19 cellular contexts compared by ENCODE assay signal in genomic region chr5:135568923-135569360, GRCh38. TPM values are rescaled to one million over a fixed set of nuclear protein-coding genes. Genes with fewer than 3 reads are reported as not detected.
DNase-seq lines count a peak whose midpoint lies in the region; ATAC-seq, FAIRE-seq and TF ChIP-seq lines count a peak whose summit lies in the region.
"Had no signal": no experiment of that assay in that cellular context is flagged by ENCODE, and none has a peak within 500 bp of the region (broad histone marks: within the 10 kb centered on the region; RNA-seq: fewer than 3 reads in every experiment).

No MANE protein-coding gene starts in this region.

- H3K27ac ChIP-seq in BLaER1 treated with 17β-estradiol and CSF1 and Interleukin-3, amounts not matched to agents 10 nM and 100 nM: no peak overlapping the region; a peak in 1 of 22 replicates
- H3K27ac ChIP-seq in K562 (ENCODE audit: extremely low read depth, low read depth, low read length) (no peak overlapping the region), keratinocyte (ENCODE audit: control insufficient read depth, insufficient read depth, low read length) (no peak overlapping the region)
- H3K27ac ChIP-seq: SJSA1 had no signal

- peaks cover 21 to 57% (median 35%) of the 10 kb centered on the region in 10 experiments for H3K4me1 ChIP-seq in BLaER1 treated with 17β-estradiol and CSF1 and Interleukin-3, amounts not matched to agents 10 nM and 100 nM
- H3K4me1 ChIP-seq in K562 (replicated peaks in 1 of 2; ENCODE audit: control insufficient read depth in 2 of 2, insufficient read depth in 2 of 2, low read length in 2 of 2): peaks cover 7 to 8% of the 10 kb centered on the region in 2 experiments
- H3K4me1 ChIP-seq in keratinocyte (ENCODE audit: control insufficient read depth, extremely low read depth, insufficient read depth, low read length): peaks cover 26% of the 10 kb centered on the region
- H3K4me1 ChIP-seq: SJSA1 had no signal

- H3K27me3 ChIP-seq in BLaER1 treated with 17β-estradiol and CSF1 and Interleukin-3, amounts not matched to agents 10 nM and 100 nM: no peaks in the 10 kb centered on the region
- H3K27me3 ChIP-seq in K562 (ENCODE audit: control insufficient read depth in 2 of 2, insufficient read depth in 2 of 2, low read length in 2 of 2): peaks cover 6 to 9% of the 10 kb centered on the region in 2 experiments; a peak in 4 of 5 replicates
- H3K27me3 ChIP-seq in keratinocyte (ENCODE audit: control insufficient read depth, extremely low read depth, insufficient read depth, low read length): no peaks in the 10 kb centered on the region
- H3K27me3 ChIP-seq: SJSA1 had no signal

- ATAC-seq in K562 (no peak), HG03025 (IDR thresholded peaks at IDR 0.05; ENCODE audit: low FRiP score, unreplicated experiment) (no peak), GM19397 (IDR thresholded peaks at IDR 0.05; ENCODE audit: unreplicated experiment) (no peak)

- DNase-seq in KBM-7 (peak; percentile 28), K562 (ENCODE audit: extremely low read depth in 1 of 4, low spot score in 3 of 4) (no peak), keratinocyte (ENCODE audit: low read depth, low spot score) (no peak)
- no peak for DNase-seq in activated CD4-positive, alpha-beta memory T cell treated with anti-CD3 and anti-CD28 coated beads, Interleukin-2, amount 10 ng/mL, durations not matched to agents 7 days and 5 days
- DNase-seq in activated CD4-positive, alpha-beta T cell treated with anti-CD3 and anti-CD28 coated beads for 1 hour: no peak
- DNase-seq: COR-L47, DMS153, H7, NCI-H1105, NCI-H1694 treated with DMSO at 0.1 percent for 48 hours, NCI-H226, NCI-H524 treated with DMSO at 0.1 percent for 48 hours, SW 1271 had no signal

- no peaks in the 10 kb centered on the region for H3K9me1 ChIP-seq in K562 (ENCODE audit: control insufficient read depth, insufficient read depth, low read length)
- H3K9me1 ChIP-seq in keratinocyte (ENCODE audit: control insufficient read depth, extremely low read depth, insufficient read depth, low read length): no peaks in the 10 kb centered on the region

- H3K4me1 Mint-ChIP-seq in activated CD4-positive, alpha-beta memory T cell treated with anti-CD3 and anti-CD28 coated beads, Interleukin-2, amount 10 ng/mL, durations not matched to agents 7 days and 5 days: no peaks in the 10 kb centered on the region

- H3K79me2 ChIP-seq in K562 (ENCODE audit: control insufficient read depth, insufficient read depth, low read length) (no peaks in the 10 kb centered on the region), keratinocyte (ENCODE audit: control insufficient read depth, insufficient read depth, low read length) (no peaks in the 10 kb centered on the region)

- TF ChIP-seq EP300 in K562 (IDR thresholded peaks at IDR 0.05; ENCODE audit: low read length): no peak

- H3K36me3 Mint-ChIP-seq in activated CD4-positive, alpha-beta memory T cell treated with anti-CD3 and anti-CD28 coated beads, Interleukin-2, amount 10 ng/mL, durations not matched to agents 7 days and 5 days (ENCODE audit: low read depth): no peaks in the 10 kb centered on the region

- TF ChIP-seq RAD21 in K562 (CRISPR knock-in tag; conservative IDR thresholded peaks at IDR 0.05 in 1 of 2, IDR thresholded peaks at IDR 0.05 in 1 of 2): no peak

- CTCF ChIA-PET in K562 (lab: Yijun Ruan, JAX; ENCODE audit: low intra/inter-chr PET ratio): no interaction called here
- CTCF ChIA-PET in activated CD4-positive, alpha-beta memory T cell treated with anti-CD3 and anti-CD28 coated beads, Interleukin-2, amount 10 ng/mL, durations not matched to agents 7 days and 5 days (lab: Charles Lee): interaction anchor here (0.8 to 6.8 kb wide), 6 partner anchors 8 to 112 kb away, joined by 3 to 149 read pairs (median 5); no protein-coding TSS in a partner anchor

- H3K4me2 ChIP-seq in BLaER1 treated with 17β-estradiol and CSF1 and Interleukin-3, amounts not matched to agents 10 nM and 100 nM: peak overlapping the region in 10 of 11 experiments; percentile 17 to 65 (median 42); a peak in 18 of 22 replicates
- no peak overlapping the region for H3K4me2 ChIP-seq in K562 (ENCODE audit: insufficient read depth, low read length)
- H3K4me2 ChIP-seq in keratinocyte (ENCODE audit: control insufficient read depth, extremely low read depth, insufficient read depth, low read depth, low read length): no peak overlapping the region

- H2AFZ ChIP-seq in K562 (ENCODE audit: low read depth, low read length) (no peak overlapping the region), keratinocyte (ENCODE audit: control insufficient read depth, low read length) (no peak overlapping the region)

- no peak overlapping the region for H3K27ac Mint-ChIP-seq in activated CD4-positive, alpha-beta memory T cell treated with anti-CD3 and anti-CD28 coated beads, Interleukin-2, amount 10 ng/mL, durations not matched to agents 7 days and 5 days

- H3K9ac ChIP-seq in BLaER1 treated with 17β-estradiol and CSF1 and Interleukin-3, amounts not matched to agents 10 nM and 100 nM: no peak overlapping the region
- H3K9ac ChIP-seq in K562 (ENCODE audit: insufficient read depth in 1 of 2, low read depth in 2 of 2, low read length in 2 of 2): no peak overlapping the region
- H3K9ac ChIP-seq in keratinocyte (ENCODE audit: control insufficient read depth, extremely low read depth, insufficient read depth, low read length): no peak overlapping the region

- intact Hi-C loops in K562 (cut with micrococcal nuclease): loop anchor here (5.0 kb wide), 1 partner anchor 158 kb away; no protein-coding TSS in a partner anchor

- H3K36me3 ChIP-seq in BLaER1 treated with 17β-estradiol and CSF1 and Interleukin-3, amounts not matched to agents 10 nM and 100 nM: no peaks in the 10 kb centered on the region
- H3K36me3 ChIP-seq in K562 (ENCODE audit: control insufficient read depth, insufficient read depth, low read length) (no peaks in the 10 kb centered on the region), keratinocyte (ENCODE audit: control insufficient read depth in 2 of 2, extremely low read depth in 1 of 2, insufficient read depth in 2 of 2, low read length in 2 of 2) (no peaks in the 10 kb centered on the region)
- H3K36me3 ChIP-seq: SJSA1 had no signal

- no peak overlapping the region for H3K4me3 ChIP-seq in BLaER1 treated with 17β-estradiol and CSF1 and Interleukin-3, amounts not matched to agents 10 nM and 100 nM
- H3K4me3 ChIP-seq in K562: no peak overlapping the region
- H3K4me3 ChIP-seq in keratinocyte (ENCODE audit: control insufficient read depth in 2 of 3, extremely low read depth in 1 of 3, insufficient read depth in 2 of 3, low read depth in 1 of 3, low read length in 3 of 3): no peak overlapping the region
- H3K4me3 ChIP-seq: SJSA1 had no signal

- dilution Hi-C loops in keratinocyte (cut with MboI; ENCODE audit: extremely low pct_ligation_motif_present, low sequenced_read_pairs): no loop called here

- TF ChIP-seq CTCF in K562 (IDR thresholded peaks at IDR 0.05 in 2 of 3, conservative IDR thresholded peaks at IDR 0.05 in 1 of 3; ENCODE audit: insufficient read depth in 2 of 3, low read depth in 1 of 3, low read length in 3 of 3) (no peak), keratinocyte (optimal IDR thresholded peaks at IDR 0.05 in 1 of 3, IDR thresholded peaks at IDR 0.05 in 1 of 3, conservative IDR thresholded peaks at IDR 0.05 in 1 of 3; ENCODE audit: extremely low read depth in 1 of 3, insufficient read depth in 2 of 3, low read length in 3 of 3) (no peak)

- H3K4me3 Mint-ChIP-seq in activated CD4-positive, alpha-beta memory T cell treated with anti-CD3 and anti-CD28 coated beads, Interleukin-2, amount 10 ng/mL, durations not matched to agents 7 days and 5 days: no peak overlapping the region

- H3K27me3 Mint-ChIP-seq in activated CD4-positive, alpha-beta memory T cell treated with anti-CD3 and anti-CD28 coated beads, Interleukin-2, amount 10 ng/mL, durations not matched to agents 7 days and 5 days: peaks cover 5% of the 10 kb centered on the region

- H3K9me3 Mint-ChIP-seq in activated CD4-positive, alpha-beta memory T cell treated with anti-CD3 and anti-CD28 coated beads, Interleukin-2, amount 10 ng/mL, durations not matched to agents 7 days and 5 days: no peaks in the 10 kb centered on the region

- BruUV-seq in K562 (replicated peaks; lab: Mats Ljungman, UMichigan): no TSS peak

- FAIRE-seq in K562 (lab: Jason Lieb, UNC) (no peak), keratinocyte (lab: Jason Lieb, UNC) (peak; percentile 49)
- FAIRE-seq: HTR-8/SVneo had no signal

- 0% methylated on average over 3 of the region's 5 CpGs for WGBS in K562 (ENCODE audit: insufficient coverage, low coverage, missing lambda C conversion rate)

- no peak for TF ChIP-seq POLR2A in K562 (conservative IDR thresholded peaks at IDR 0.05)

- in situ Hi-C loops in KBM-7 (cut with MboI; ENCODE audit: low pct_unique_long_range_greater_than_20kb, low sequenced_read_pairs): loop anchor here (10.0 kb wide), 1 partner anchor 266 kb away; the partner anchor contains the start of gene SLC25A48
- in situ Hi-C loops in K562 (cut with MboI): no loop called here

- no peaks in the 10 kb centered on the region for H3K9me3 ChIP-seq in BLaER1 treated with 17β-estradiol and CSF1 and Interleukin-3, amounts not matched to agents 10 nM and 100 nM (replicated peaks in 1 of 11)
- H3K9me3 ChIP-seq in K562 (replicated peaks; ENCODE audit: control insufficient read depth, insufficient read depth, low read depth, low read length) (no peaks in the 10 kb centered on the region), keratinocyte (ENCODE audit: control insufficient read depth, low read depth, low read length) (no peaks in the 10 kb centered on the region)
- H3K9me3 ChIP-seq: SJSA1 had no signal

- POLR2A ChIA-PET in K562 (lab: Yijun Ruan, JAX): interaction anchor here (0.5 kb wide), 1 partner anchor 652 kb away, joined by 3 read pairs; no protein-coding TSS in a partner anchor
- POLR2A ChIA-PET in activated CD4-positive, alpha-beta memory T cell treated with anti-CD3 and anti-CD28 coated beads, Interleukin-2, amount 10 ng/mL, durations not matched to agents 7 days and 5 days (lab: Charles Lee): no interaction called here

- H4K20me1 ChIP-seq in BLaER1 treated with 17β-estradiol and CSF1 and Interleukin-3, amounts not matched to agents 10 nM and 100 nM: no peaks in the 10 kb centered on the region; a peak in 1 of 22 replicates
- H4K20me1 ChIP-seq in K562 (replicated peaks; ENCODE audit: control insufficient read depth, insufficient read depth, low read length) (0 out of 2 replicates have a peak, but pooled peaks cover 3% of the 10 kb centered on the region), keratinocyte (ENCODE audit: control insufficient read depth, extremely low read depth, insufficient read depth, low read length) (no peaks in the 10 kb centered on the region)

RNA-seq across cellular contexts. Expression of gene CXCL14, which starts 9.8 kb away (rescaled TPM):
- total RNA-seq in K562 (2011; cell fraction: chromatin; rRNA removed; ENCODE audit: low replicate concordance): not detected in 2 replicates
- not detected in 2 replicates for total RNA-seq in K562 (2011; cell fraction: nucleolus; rRNA removed)
- total RNA-seq in K562 (2011; cell fraction: nucleoplasm; rRNA removed): not detected in 2 replicates
- total RNA-seq in K562 (2014; rRNA removed) (not detected in 2 replicates), K562 (2014; rRNA removed; fragmentation: Illumina TruSeq; extraction: Trizol) (not detected in 2 replicates), K562 (2015; rRNA removed; fragmentation: Illumina TruSeq; extraction: Trizol) (not detected in 2 replicates), K562 (2021) (not detected in 2 replicates)
- polyA plus RNA-seq in K562 (2011; rRNA removed) (not detected in 2 replicates), K562 (2014; fragmentation: Illumina TruSeq; extraction: Trizol) (not detected in 2 replicates), K562 (2014; fragmentation: Nextera tagmentation; extraction: Ambion mirVana) (not detected), K562 (2014; rRNA removed) (not detected in 2 replicates), keratinocyte (14.0 to 613 TPM (median 124 TPM) in 3 replicates)
- polyA plus RNA-seq in K562 (2011; cell fraction: cytosol; rRNA removed): not detected in 2 replicates
- polyA plus RNA-seq in K562 (2011; cell fraction: nucleus; rRNA removed): not detected in 2 replicates
- not detected in 2 replicates for polyA plus RNA-seq in K562 (2012)
- not detected in 2 replicates for polyA minus RNA-seq in K562 (2011; rRNA and poly(A)+ RNA removed)
- not detected in 2 replicates for polyA minus RNA-seq in K562 (2011; cell fraction: cytosol; rRNA and poly(A)+ RNA removed)
- polyA minus RNA-seq in K562 (2011; cell fraction: nucleus; rRNA and poly(A)+ RNA removed): not detected in 2 replicates
- 62.7 TPM for polyA plus RNA-seq in keratinocyte (2011; ENCODE audit: low read depth)
- 187 and 211 TPM in 2 replicates for polyA plus RNA-seq in keratinocyte (2011; cell fraction: cytosol; rRNA removed)
- 167 and 274 TPM in 2 replicates for polyA plus RNA-seq in keratinocyte (2011; cell fraction: nucleus; rRNA removed)
- 17.6 and 308 TPM in 2 replicates for polyA plus RNA-seq in keratinocyte (2012; ENCODE audit: low replicate concordance)
- 3.3 to 151 TPM (median 22.5 TPM) in 3 replicates for polyA minus RNA-seq in keratinocyte
- 101 TPM for polyA minus RNA-seq in keratinocyte (2011; cell fraction: cytosol; rRNA and poly(A)+ RNA removed)
- polyA minus RNA-seq in keratinocyte (2011; cell fraction: nucleus; rRNA and poly(A)+ RNA removed): 56.7 and 94.6 TPM in 2 replicates
- total RNA-seq in activated CD4-positive, alpha-beta memory T cell treated with anti-CD3 and anti-CD28 coated beads, Interleukin-2, amount 10 ng/mL, durations not matched to agents 7 days and 5 days: not detected

RNA-seq across cellular contexts. Expression of gene NEUROG1, which starts 33.2 kb away (rescaled TPM):
- not detected in 2 replicates for total RNA-seq in K562 (2011; cell fraction: chromatin; rRNA removed; ENCODE audit: low replicate concordance)
- not detected in 2 replicates for total RNA-seq in K562 (2011; cell fraction: nucleolus; rRNA removed)
- not detected in 2 replicates for total RNA-seq in K562 (2011; cell fraction: nucleoplasm; rRNA removed)
- total RNA-seq in K562 (2014; rRNA removed): not detected in 2 replicates
- total RNA-seq in K562 (2014; rRNA removed; fragmentation: Illumina TruSeq; extraction: Trizol): not detected in 2 replicates
- not detected in 2 replicates for total RNA-seq in K562 (2015; rRNA removed; fragmentation: Illumina TruSeq; extraction: Trizol)
- not detected in 2 replicates for total RNA-seq in K562 (2021)
- polyA plus RNA-seq in K562 (2011; rRNA removed): not detected in 2 replicates
- polyA plus RNA-seq in K562 (2011; cell fraction: cytosol; rRNA removed): not detected in 2 replicates
- not detected in 2 replicates for polyA plus RNA-seq in K562 (2011; cell fraction: nucleus; rRNA removed)
- not detected in 2 replicates for polyA plus RNA-seq in K562 (2012)
- polyA plus RNA-seq in K562 (2014; fragmentation: Illumina TruSeq; extraction: Trizol): not detected in 2 replicates
- not detected for polyA plus RNA-seq in K562 (2014; fragmentation: Nextera tagmentation; extraction: Ambion mirVana)
- polyA plus RNA-seq in K562 (2014; rRNA removed): not detected in 2 replicates
- polyA minus RNA-seq in K562 (2011; rRNA and poly(A)+ RNA removed): not detected in 2 replicates
- not detected in 2 replicates for polyA minus RNA-seq in K562 (2011; cell fraction: cytosol; rRNA and poly(A)+ RNA removed)
- not detected in 2 replicates for polyA minus RNA-seq in K562 (2011; cell fraction: nucleus; rRNA and poly(A)+ RNA removed)
- polyA plus RNA-seq in keratinocyte: not detected in 3 replicates
- not detected for polyA plus RNA-seq in keratinocyte (2011; ENCODE audit: low read depth)
- polyA plus RNA-seq in keratinocyte (2011; cell fraction: cytosol; rRNA removed): not detected in 2 replicates
- polyA plus RNA-seq in keratinocyte (2011; cell fraction: nucleus; rRNA removed): not detected in 2 replicates
- not detected in 2 replicates for polyA plus RNA-seq in keratinocyte (2012; ENCODE audit: low replicate concordance)
- polyA minus RNA-seq in keratinocyte: not detected in 3 replicates
- not detected for polyA minus RNA-seq in keratinocyte (2011; cell fraction: cytosol; rRNA and poly(A)+ RNA removed)
- not detected in 2 replicates for polyA minus RNA-seq in keratinocyte (2011; cell fraction: nucleus; rRNA and poly(A)+ RNA removed)
- total RNA-seq in activated CD4-positive, alpha-beta memory T cell treated with anti-CD3 and anti-CD28 coated beads, Interleukin-2, amount 10 ng/mL, durations not matched to agents 7 days and 5 days: not detected
- total RNA-seq: H7, M059J, SJSA1 had no signal

Comparison
In these comparisons a context has a peak if more than half of its experiments do, and no peak if none do; other contexts are left out.
1. H3K4me2 ChIP-seq: peak in BLaER1 treated with 17β-estradiol and CSF1 and Interleukin-3, amounts not matched to agents 10 nM and 100 nM (10 of 11); none in K562 (single experiment) and keratinocyte (single experiment).